ENCODE assay signal across 1 cellular context in genomic region chr3:183428140-183429023, GRCh38.
TF ChIP-seq lines count a peak whose summit lies in the region.

Gene MCF2L2, minus strand, starts transcription at chr3:183428619. Its CDS starts 642 bp downstream, at chr3:183427977.

TF ChIP-seq in K562, 482 proteins besides CTCF, POLR2A, EP300 and RAD21 (continued from another document and continues in another):
- TF ChIP-seq CLOCK (CRISPR knock-in tag; IDR thresholded peaks at IDR 0.05; ENCODE audit: borderline replicate concordance) (no peak), ARID2 (IDR thresholded peaks at IDR 0.05) (no peak), PREB (CRISPR knock-in tag; IDR thresholded peaks at IDR 0.05) (no peak), ZNF347 (CRISPR knock-in tag; IDR thresholded peaks at IDR 0.05; ENCODE audit: low read depth) (no peak), ZNF707 (CRISPR knock-in tag; conservative IDR thresholded peaks at IDR 0.05) (no peak), SP1 (CRISPR knock-in tag; IDR thresholded peaks at IDR 0.05) (peak; percentile 66), HNRNPK (IDR thresholded peaks at IDR 0.05; ENCODE audit: low read depth, low read length, poor library complexity, severe bottlenecking) (no peak), PML (IDR thresholded peaks at IDR 0.05; ENCODE audit: low read length) (no peak; the same call in 1 of the 2 replicates), E2F6 (IDR thresholded peaks at IDR 0.05; ENCODE audit: borderline replicate concordance in 1 of 2, extremely low read depth in 1 of 2, insufficient read depth in 1 of 2, insufficient read length in 1 of 2, low read depth in 1 of 2, low read length in 1 of 2, poor library complexity in 1 of 2, severe bottlenecking in 1 of 2) (peak in 1 of 2 experiments; percentile 63), CXXC5 (CRISPR knock-in tag; IDR thresholded peaks at IDR 0.05) (peak; percentile 78), ZNF282 (CRISPR knock-in tag; IDR thresholded peaks at IDR 0.05) (no peak), SAP30 (IDR thresholded peaks at IDR 0.05; ENCODE audit: borderline replicate concordance, insufficient read depth, low read depth, low read length, poor library complexity, severe bottlenecking) (no peak), ATF7 (IDR thresholded peaks at IDR 0.05) (peak; percentile 58), CBX3 (IDR thresholded peaks at IDR 0.05; ENCODE audit: borderline replicate concordance in 1 of 2, low read length in 2 of 2) (no peak), HMG20A (CRISPR knock-in tag; conservative IDR thresholded peaks at IDR 0.05) (no peak), FOXM1 (IDR thresholded peaks at IDR 0.05; ENCODE audit: low read depth) (no peak), FOXM1 (CRISPR knock-in tag; IDR thresholded peaks at IDR 0.05; ENCODE audit: low read depth) (no peak), KLF13 (tag; IDR thresholded peaks at IDR 0.05; ENCODE audit: borderline replicate concordance, low read depth) (0 out of 2 replicates have a peak, but pooled peaks have one; percentile 66), SIN3B (IDR thresholded peaks at IDR 0.05; ENCODE audit: low read depth) (peak; percentile 52; the same call in 1 of the 2 replicates), USF1 (CRISPR knock-in tag; IDR thresholded peaks at IDR 0.05) (peak; percentile 3; the same call in 1 of the 2 replicates), ZNF12 (CRISPR knock-in tag; IDR thresholded peaks at IDR 0.05) (no peak), GABPA (tag; conservative IDR thresholded peaks at IDR 0.05; ENCODE audit: low read depth) (peak; percentile 71), BHLHE40 (IDR thresholded peaks at IDR 0.05; ENCODE audit: low read length) (peak; percentile 35; the same call in 1 of the 2 replicates), ETV5 (CRISPR knock-in tag; IDR thresholded peaks at IDR 0.05; ENCODE audit: low read depth) (no peak), RNF219 (CRISPR knock-in tag; IDR thresholded peaks at IDR 0.05) (no peak), HNRNPLL (IDR thresholded peaks at IDR 0.05; ENCODE audit: low read depth, low read length, poor library complexity, severe bottlenecking) (peak; percentile 67), IRF2 (CRISPR knock-in tag; IDR thresholded peaks at IDR 0.05) (no peak), ZNF766 (CRISPR knock-in tag; conservative IDR thresholded peaks at IDR 0.05) (no peak), CAMTA2 (CRISPR knock-in tag; conservative IDR thresholded peaks at IDR 0.05) (no peak), ZNF324 (CRISPR knock-in tag; IDR thresholded peaks at IDR 0.05) (no peak), HDAC1 (IDR thresholded peaks at IDR 0.05) (0 out of 4 replicates have a peak, but pooled peaks of 1 of the 2 experiments have one; percentile 19), E2F1 (CRISPR knock-in tag; IDR thresholded peaks at IDR 0.05) (no peak; the same call in 1 of the 2 replicates), STAT6 (CRISPR knock-in tag; IDR thresholded peaks at IDR 0.05) (no peak), POLR3A (IDR thresholded peaks at IDR 0.05; ENCODE audit: borderline replicate concordance, extremely low read depth, insufficient read depth, insufficient read length) (no peak), CHD1 (IDR thresholded peaks at IDR 0.05; ENCODE audit: low read length) (peak; percentile 34), STAT5A (IDR thresholded peaks at IDR 0.05; ENCODE audit: borderline replicate concordance, low read length) (no peak), BCOR (IDR thresholded peaks at IDR 0.05) (0 out of 2 replicates have a peak, but pooled peaks have one; percentile 7), MEF2D (tag; conservative IDR thresholded peaks at IDR 0.05; ENCODE audit: low read depth) (no peak), AFF4 (CRISPR knock-in tag; IDR thresholded peaks at IDR 0.05) (0 out of 2 replicates have a peak, but pooled peaks have one; percentile 71), CBFA2T2 (conservative IDR thresholded peaks at IDR 0.05) (no peak), MECOM (CRISPR knock-in tag; IDR thresholded peaks at IDR 0.05) (no peak), KLF16 (IDR thresholded peaks at IDR 0.05) (no peak), ZHX1 (conservative IDR thresholded peaks at IDR 0.05; ENCODE audit: low read length) (no peak), BRD4 (IDR thresholded peaks at IDR 0.05) (no peak), ESRRA (IDR thresholded peaks at IDR 0.05; ENCODE audit: borderline replicate concordance, low read depth) (peak; percentile 59; the same call in 1 of the 2 replicates), ZNF263 (CRISPR knock-in tag; IDR thresholded peaks at IDR 0.05; ENCODE audit: borderline replicate concordance) (no peak), MTA3 (IDR thresholded peaks at IDR 0.05; ENCODE audit: borderline replicate concordance) (peak; percentile 79; the same call in 1 of the 2 replicates), EGR1 (conservative IDR thresholded peaks at IDR 0.05) (peak; percentile 92)
